ENCODE assay signal across 8 cellular contexts in genomic region chr15:48507416-48508065, GRCh38.
DNase-seq lines count a peak whose midpoint lies in the region; ATAC-seq and TF ChIP-seq lines count a peak whose summit lies in the region.

No MANE protein-coding gene starts in this region.

- intact Hi-C loops in naive thymus-derived CD4-positive, alpha-beta T cell (cut with micrococcal nuclease) = no loop called here

- H3K36me3 ChIP-seq in Peyer's patch = no peaks in the 10 kb centered on the region
- H3K36me3 ChIP-seq in naive thymus-derived CD4-positive, alpha-beta T cell (ENCODE audit: control insufficient read depth in 2 of 3, insufficient read depth in 3 of 3, low read length in 3 of 3) = no peaks in the 10 kb centered on the region

- H3K27ac Mint-ChIP-seq in naive thymus-derived CD4-positive, alpha-beta T cell = no peak overlapping the region
- no peak overlapping the region for H3K27ac Mint-ChIP-seq in T-helper 2 cell treated with Interferon-gamma antibody and Interleukin-4, amounts not matched to agents 5 μg/mL and 100 μg/mL, for 36 hours

- no peak overlapping the region for H3K4me3 Mint-ChIP-seq in naive thymus-derived CD4-positive, alpha-beta T cell
- no peak overlapping the region for H3K4me3 Mint-ChIP-seq in T-helper 2 cell treated with Interferon-gamma antibody and Interleukin-4, amounts not matched to agents 5 μg/mL and 100 μg/mL, for 36 hours

- ATAC-seq in GM19043 (IDR thresholded peaks at IDR 0.05; ENCODE audit: low read depth, unreplicated experiment) (peak; percentile 81), HG03378 (IDR thresholded peaks at IDR 0.05; ENCODE audit: unreplicated experiment) (peak; percentile 87), HG02970 (IDR thresholded peaks at IDR 0.05; ENCODE audit: low FRiP score, unreplicated experiment) (no peak)
- peak; percentile 40 for ATAC-seq in naive thymus-derived CD4-positive, alpha-beta T cell

- no peaks in the 10 kb centered on the region for H3K27me3 ChIP-seq in Peyer's patch
- no peaks in the 10 kb centered on the region for H3K27me3 ChIP-seq in naive thymus-derived CD4-positive, alpha-beta T cell (ENCODE audit: control insufficient read depth in 2 of 2, insufficient read depth in 2 of 2, low read length in 2 of 2)

- no peaks in the 10 kb centered on the region for H3K4me1 Mint-ChIP-seq in naive thymus-derived CD4-positive, alpha-beta T cell
- H3K4me1 Mint-ChIP-seq in T-helper 2 cell treated with Interferon-gamma antibody and Interleukin-4, amounts not matched to agents 5 μg/mL and 100 μg/mL, for 36 hours (ENCODE audit: low read depth) = no peaks in the 10 kb centered on the region

- CTCF ChIA-PET in naive thymus-derived CD4-positive, alpha-beta T cell (lab: Charles Lee) = no interaction called here

- peak in 5 of 6 experiments; percentile 22 to 57 (median 48) for TF ChIP-seq CTCF in Peyer's patch (IDR thresholded peaks at IDR 0.05)
- TF ChIP-seq CTCF in epithelial cell of proximal tubule (conservative IDR thresholded peaks at IDR 0.05; ENCODE audit: low read depth, low read length) = peak; percentile 88

- H3K4me3 ChIP-seq in Peyer's patch (no peak overlapping the region), epithelial cell of proximal tubule (ENCODE audit: low read depth, low read length) (no peak overlapping the region)
- no peak overlapping the region for H3K4me3 ChIP-seq in naive thymus-derived CD4-positive, alpha-beta T cell (ENCODE audit: low read length)

- H3K9me3 Mint-ChIP-seq in naive thymus-derived CD4-positive, alpha-beta T cell = peaks cover 0 to 3% (median 0%) of the 10 kb centered on the region in 11 donors
- H3K9me3 Mint-ChIP-seq in T-helper 2 cell treated with Interferon-gamma antibody and Interleukin-4, amounts not matched to agents 5 μg/mL and 100 μg/mL, for 36 hours = no peaks in the 10 kb centered on the region

- H3K36me3 Mint-ChIP-seq in naive thymus-derived CD4-positive, alpha-beta T cell = no peaks in the 10 kb centered on the region
- H3K36me3 Mint-ChIP-seq in T-helper 2 cell treated with Interferon-gamma antibody and Interleukin-4, amounts not matched to agents 5 μg/mL and 100 μg/mL, for 36 hours (ENCODE audit: low read depth) = no peaks in the 10 kb centered on the region

- no peak overlapping the region for H3K27ac ChIP-seq in Peyer's patch
- no peak overlapping the region for H3K27ac ChIP-seq in naive thymus-derived CD4-positive, alpha-beta T cell (ENCODE audit: low read depth, low read length)

- POLR2A ChIA-PET in naive thymus-derived CD4-positive, alpha-beta T cell (lab: Charles Lee) = no interaction called here

- no peaks in the 10 kb centered on the region for H3K4me1 ChIP-seq in Peyer's patch
- no peaks in the 10 kb centered on the region for H3K4me1 ChIP-seq in naive thymus-derived CD4-positive, alpha-beta T cell (ENCODE audit: control insufficient read depth in 2 of 2, insufficient read depth in 2 of 2, low read length in 2 of 2)

- peaks cover 0 to 3% (median 0%) of the 10 kb centered on the region in 5 donors for H3K27me3 Mint-ChIP-seq in naive thymus-derived CD4-positive, alpha-beta T cell
- no peaks in the 10 kb centered on the region for H3K27me3 Mint-ChIP-seq in T-helper 2 cell treated with Interferon-gamma antibody and Interleukin-4, amounts not matched to agents 5 μg/mL and 100 μg/mL, for 36 hours (ENCODE audit: low read depth)

- TF ChIP-seq POLR2A in Peyer's patch (IDR thresholded peaks at IDR 0.05) = no peak

- DNase-seq in DMS53 treated with DMSO at 0.1 percent for 48 hours (lab: John Stamatoyannopoulos, UW; ENCODE audit: unreplicated experiment) = peak; percentile 22
- no peak for DNase-seq in Peyer's patch
- peak; percentile 12 for DNase-seq in epithelial cell of proximal tubule (ENCODE audit: low read depth)
- DNase-seq in naive thymus-derived CD4-positive, alpha-beta T cell = peak in 1 of 9 donors; percentile 1
- DNase-seq in T-helper 2 cell treated with Interferon-gamma antibody and Interleukin-4, amounts not matched to agents 5 μg/mL and 100 μg/mL, for 36 hours (ENCODE audit: low spot score) = no peak

- no peaks in the 10 kb centered on the region for H3K9me3 ChIP-seq in Peyer's patch
- no peaks in the 10 kb centered on the region for H3K9me3 ChIP-seq in naive thymus-derived CD4-positive, alpha-beta T cell (ENCODE audit: control insufficient read depth in 2 of 3, low read length in 3 of 3)

Comparison
In these comparisons a context has a peak if more than half of its experiments do, and no peak if none do; other contexts are left out.
1. DNase-seq: peak in DMS53 treated with DMSO at 0.1 percent for 48 hours (single experiment) and epithelial cell of proximal tubule (single experiment); none in Peyer's patch (0 of 3) and T-helper 2 cell treated with Interferon-gamma antibody and Interleukin-4, amounts not matched to agents 5 μg/mL and 100 μg/mL, for 36 hours (single experiment).